Comparison of ENCODE assay signal across 9 cellular contexts in the genomic region with DNA sequence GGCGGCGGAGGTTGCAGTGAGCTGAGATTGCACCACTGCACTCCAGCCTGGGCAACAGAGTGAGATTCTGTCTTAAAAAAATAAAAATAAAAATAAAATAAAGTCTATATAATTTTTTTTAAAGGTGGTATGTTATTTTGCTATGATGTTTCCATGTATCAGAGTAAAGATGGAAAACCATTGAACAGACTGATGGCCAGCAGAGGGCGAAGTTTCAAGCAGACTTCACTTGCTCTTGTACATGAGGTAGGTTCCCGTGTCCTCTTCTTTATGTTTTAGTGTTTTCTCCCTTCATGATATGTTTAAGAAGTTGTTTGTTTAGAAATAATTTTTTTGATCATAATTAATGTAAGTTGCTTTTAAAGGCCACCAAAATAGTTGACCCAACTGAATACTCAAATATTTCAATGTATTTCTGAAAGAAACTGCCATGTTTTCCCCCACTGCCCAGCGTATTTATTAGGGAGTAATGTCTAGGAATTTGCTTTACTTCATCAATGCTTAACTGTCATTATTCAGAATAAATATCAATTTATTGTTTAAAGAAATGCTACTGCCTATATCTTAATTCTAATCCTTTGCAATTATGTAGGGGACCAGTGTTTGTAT.
A peak's percentile ranks its signal among the peaks of the same experiment; 100 is the strongest.
DNase-seq lines count a peak whose midpoint lies in the region; ATAC-seq and TF ChIP-seq lines count a peak whose summit lies in the region.
"Had no signal": no experiment of that assay in that cellular context is flagged by ENCODE, and none has a peak within 500 bp of the region (broad histone marks: within the 10 kb centered on the region; RNA-seq: fewer than 3 reads in every experiment).

No MANE protein-coding gene starts in this region.

- no peaks in the 10 kb centered on the region for H3K9me2 ChIP-seq in Karpas-422 (replicated peaks; ENCODE audit: insufficient read depth, low read length)

- ATAC-seq in body of pancreas = no peak
- ATAC-seq in HG03175 (IDR thresholded peaks at IDR 0.05; ENCODE audit: unreplicated experiment) = no peak

- H3K27me3 ChIP-seq in Karpas-422 (ENCODE audit: low read length) = no peaks in the 10 kb centered on the region
- no peaks in the 10 kb centered on the region for H3K27me3 ChIP-seq in body of pancreas
- H3K27me3 ChIP-seq in kidney epithelial cell (ENCODE audit: control insufficient read depth, insufficient read depth, low read length) = no peaks in the 10 kb centered on the region
- H3K27me3 ChIP-seq: BLaER1 had no signal

- no peak overlapping the region for H2AFZ ChIP-seq in Karpas-422 (ENCODE audit: low read length)

- 71 to 86% methylated on average over 5 of the region's 5 CpGs for whole genome bisulfite sequencing in body of pancreas, 2 donors

- no peaks in the 10 kb centered on the region for H4K20me1 ChIP-seq in Karpas-422 (ENCODE audit: insufficient read depth, low read depth, low read length)
- H4K20me1 ChIP-seq: BLaER1 had no signal

- H3K4me3 ChIP-seq in Karpas-422 (ENCODE audit: low read length) = no peak overlapping the region
- H3K4me3 ChIP-seq in body of pancreas = no peak overlapping the region
- no peak overlapping the region for H3K4me3 ChIP-seq in kidney epithelial cell (ENCODE audit: low read depth, low read length)
- H3K4me3 ChIP-seq: BLaER1 had no signal

- DNase-seq in NCI-H1105 treated with DMSO at 0.1 percent for 48 hours (lab: John Stamatoyannopoulos, UW) (peak; percentile 10), NCI-H1105 (lab: John Stamatoyannopoulos, UW) (no peak), Karpas-422 (peak; percentile 83), T-helper 2 cell (peak in 4 of 5 experiments; percentile 2 to 64 (median 36)), body of pancreas (peak; percentile 52 to 73 (median 66)), kidney epithelial cell (ENCODE audit: low read depth) (no peak)
- peak; percentile 18 to 36 (median 35) for DNase-seq in stimulated activated CD4-positive, alpha-beta T cell treated with anti-CD3 and anti-CD28 coated beads, TNF-alpha, amount 100 ng/mL, for 4 hours (ENCODE audit: low read depth in 3 of 3)

- no peak overlapping the region for H3K9ac ChIP-seq in Karpas-422 (ENCODE audit: low read length)
- H3K9ac ChIP-seq: BLaER1 had no signal

- no peaks in the 10 kb centered on the region for H3K4me1 ChIP-seq in Karpas-422 (ENCODE audit: low read length)
- H3K4me1 ChIP-seq in body of pancreas = no peaks in the 10 kb centered on the region
- H3K4me1 ChIP-seq: BLaER1 had no signal

- no peaks in the 10 kb centered on the region for H3K79me2 ChIP-seq in Karpas-422 (ENCODE audit: low read length)

- H3K9me3 ChIP-seq in Karpas-422 (ENCODE audit: low read length) (no peaks in the 10 kb centered on the region), body of pancreas (no peaks in the 10 kb centered on the region)
- H3K9me3 ChIP-seq: BLaER1 had no signal

- no peaks in the 10 kb centered on the region for H3K36me3 ChIP-seq in Karpas-422 (ENCODE audit: insufficient read depth, low read length)
- H3K36me3 ChIP-seq in body of pancreas (replicated peaks in 1 of 2; ENCODE audit: insufficient read depth in 1 of 2, low read depth in 2 of 2) = no peaks in the 10 kb centered on the region
- H3K36me3 ChIP-seq in kidney epithelial cell (ENCODE audit: control insufficient read depth, insufficient read depth, low read length) = no peaks in the 10 kb centered on the region
- H3K36me3 ChIP-seq: BLaER1 had no signal

- intact Hi-C loops in body of pancreas (cut with DNase I) = no loop called here

- TF ChIP-seq CTCF in body of pancreas (IDR thresholded peaks at IDR 0.05) (peak in 6 of 7 experiments; percentile 39 to 69 (median 44)), kidney epithelial cell (IDR thresholded peaks at IDR 0.05; ENCODE audit: insufficient read depth, low read length, poor library complexity, severe bottlenecking) (peak; percentile 67)

- H3K4me2 ChIP-seq in Karpas-422 (ENCODE audit: low read depth, low read length, poor library complexity, severe bottlenecking) = no peak overlapping the region
- H3K4me2 ChIP-seq: BLaER1 had no signal

- H3K27ac ChIP-seq in Karpas-422 (ENCODE audit: low read length) = no peak overlapping the region
- no peak overlapping the region for H3K27ac ChIP-seq in body of pancreas
- H3K27ac ChIP-seq: BLaER1 had no signal

- no peak for TF ChIP-seq POLR2A in body of pancreas (IDR thresholded peaks at IDR 0.05)

Comparison
In these comparisons a context has a peak if more than half of its experiments do, and no peak if none do; other contexts are left out.
1. DNase-seq: peak in NCI-H1105 treated with DMSO at 0.1 percent for 48 hours (single experiment), Karpas-422 (single experiment), T-helper 2 cell (4 of 5), body of pancreas (4 of 4) and stimulated activated CD4-positive, alpha-beta T cell treated with anti-CD3 and anti-CD28 coated beads, TNF-alpha, amount 100 ng/mL, for 4 hours (3 of 3); none in NCI-H1105 (single experiment) and kidney epithelial cell (single experiment).